20 cellular contexts compared by ENCODE assay signal in genomic region chr2:122323927-122324326, GRCh38.
"Had no signal": no experiment of that assay in that cellular context is flagged by ENCODE, and none has a peak within 500 bp of the region (broad histone marks: within the 10 kb centered on the region; RNA-seq: fewer than 3 reads in every experiment).

No MANE protein-coding gene starts in this region.

- H3K27ac Mint-ChIP-seq: activated CD4-positive, alpha-beta memory T cell treated with anti-CD3 and anti-CD28 coated beads for 36 hours; activated CD4-positive, alpha-beta T cell treated with anti-CD3 and anti-CD28 coated beads for 36 hours; activated naive CD4-positive, alpha-beta T cell treated with anti-CD3 and anti-CD28 coated beads, Interleukin-2, amount 50 U/mL, for 72 hours; activated T-helper 1 cell treated with anti-CD3 and anti-CD28 coated beads, Interleukin-12 subunit alpha, Interleukin-12 subunit beta, Interleukin-2, Interleukin-4 antibody, amounts not matched to agents 30 ng/mL and 10 ng/mL and 1 ng/mL, durations not matched to agents 14 hours and 24 hours and 36 hours; effector memory CD8-positive, alpha-beta T cell; mesothelial cell of epicardium; nephron; WTC11 had no signal

- H3K4me1 ChIP-seq: adrenal gland, tibial artery had no signal

- DNase-seq: activated CD4-positive, alpha-beta memory T cell treated with anti-CD3 and anti-CD28 coated beads for 36 hours; activated CD4-positive, alpha-beta T cell treated with anti-CD3 and anti-CD28 coated beads for 36 hours; activated gamma-delta T cell treated with Interleukin-2 at 50 U/mL for 16 hours; activated T-cell treated with anti-CD3 and anti-CD28 coated beads for 4 hours; adrenal gland; effector memory CD8-positive, alpha-beta T cell; foreskin fibroblast; nucleus accumbens; retina; stimulated activated CD8-positive, alpha-beta memory T cell treated with anti-CD3 and anti-CD28 coated beads, Interleukin-4, amount 100 ng/mL, for 48 hours; stimulated activated naive CD4-positive, alpha-beta T cell treated with Interleukin-2 at 50 U/mL for 16 hours; tibial artery had no signal

- H3K4me3 Mint-ChIP-seq: activated CD4-positive, alpha-beta memory T cell treated with anti-CD3 and anti-CD28 coated beads for 36 hours; activated CD4-positive, alpha-beta T cell treated with anti-CD3 and anti-CD28 coated beads for 36 hours; activated T-helper 1 cell treated with anti-CD3 and anti-CD28 coated beads, Interleukin-12 subunit alpha, Interleukin-12 subunit beta, Interleukin-2, Interleukin-4 antibody, amounts not matched to agents 30 ng/mL and 10 ng/mL and 1 ng/mL, durations not matched to agents 14 hours and 24 hours and 36 hours; effector memory CD8-positive, alpha-beta T cell; mesothelial cell of epicardium; nephron; WTC11 had no signal

- H3K36me3 ChIP-seq: adrenal gland, cardiac muscle cell, tibial artery had no signal

- H3K27ac ChIP-seq: adrenal gland, cardiac muscle cell, hepatocyte, tibial artery had no signal

- H3K4me1 Mint-ChIP-seq: activated CD4-positive, alpha-beta T cell treated with anti-CD3 and anti-CD28 coated beads for 36 hours; mesothelial cell of epicardium had no signal

- H3K9me3 Mint-ChIP-seq: activated T-helper 1 cell treated with anti-CD3 and anti-CD28 coated beads, Interleukin-12 subunit alpha, Interleukin-12 subunit beta, Interleukin-2, Interleukin-4 antibody, amounts not matched to agents 30 ng/mL and 10 ng/mL and 1 ng/mL, durations not matched to agents 14 hours and 24 hours and 36 hours; mesothelial cell of epicardium; nephron had no signal

- H3K27me3 ChIP-seq: adrenal gland, cardiac muscle cell, tibial artery had no signal

- H3K36me3 Mint-ChIP-seq: activated CD4-positive, alpha-beta memory T cell treated with anti-CD3 and anti-CD28 coated beads for 36 hours; activated naive CD4-positive, alpha-beta T cell treated with anti-CD3 and anti-CD28 coated beads, Interleukin-2, amount 50 U/mL, for 72 hours; mesothelial cell of epicardium; WTC11 had no signal

- H3K4me3 ChIP-seq: adrenal gland, cardiac muscle cell, hepatocyte, lung, tibial artery had no signal

- H3K9me3 ChIP-seq: adrenal gland, tibial artery had no signal

- ATAC-seq: activated CD4-positive, alpha-beta T cell treated with anti-CD3 and anti-CD28 coated beads for 36 hours; activated naive CD4-positive, alpha-beta T cell treated with anti-CD3 and anti-CD28 coated beads, Interleukin-2, amount 50 U/mL, for 72 hours; effector memory CD8-positive, alpha-beta T cell; WTC11 had no signal

- H3K27me3 Mint-ChIP-seq: activated CD4-positive, alpha-beta memory T cell treated with anti-CD3 and anti-CD28 coated beads for 36 hours; activated CD4-positive, alpha-beta T cell treated with anti-CD3 and anti-CD28 coated beads for 36 hours; effector memory CD8-positive, alpha-beta T cell had no signal
